Comparison of ENCODE assay signal across 8 cellular contexts in genomic region chr1:161727343-161727924, GRCh38. TPM values are rescaled to one million over a fixed set of nuclear protein-coding genes. Genes with fewer than 3 reads are reported as not detected.
DNase-seq lines count a peak whose midpoint lies in the region; ATAC-seq and TF ChIP-seq lines count a peak whose summit lies in the region.

No MANE protein-coding gene starts in this region.

- H3K79me2 ChIP-seq in osteoblast (ENCODE audit: insufficient read depth, low read length) = peaks cover 3% of the 10 kb centered on the region

- peak overlapping the region; percentile 88 for H3K4me2 ChIP-seq in osteoblast (ENCODE audit: insufficient read depth, low read length)

- H3K36me3 Mint-ChIP-seq in IgD-negative memory B cell = peaks cover 2% of the 10 kb centered on the region
- no peaks in the 10 kb centered on the region for H3K36me3 Mint-ChIP-seq in activated CD4-positive, alpha-beta memory T cell treated with anti-CD3 and anti-CD28 coated beads for 36 hours

- H3K9me3 Mint-ChIP-seq in IgD-negative memory B cell = no peaks in the 10 kb centered on the region
- H3K9me3 Mint-ChIP-seq in activated CD4-positive, alpha-beta memory T cell treated with anti-CD3 and anti-CD28 coated beads for 36 hours = no peaks in the 10 kb centered on the region

- peak overlapping the region; percentile 92 to 98 (median 95) for H3K4me3 Mint-ChIP-seq in IgD-negative memory B cell
- H3K4me3 Mint-ChIP-seq in activated CD4-positive, alpha-beta memory T cell treated with anti-CD3 and anti-CD28 coated beads for 36 hours = peak overlapping the region; percentile 74

- no peaks in the 10 kb centered on the region for H4K20me1 ChIP-seq in osteoblast (ENCODE audit: insufficient read depth, low read length)

- ATAC-seq in GM19372 (IDR thresholded peaks at IDR 0.05; ENCODE audit: low read depth, unreplicated experiment) = peak; percentile 15

- H3K9me3 ChIP-seq in osteoblast (ENCODE audit: low read depth, low read length) = no peaks in the 10 kb centered on the region

- no peak for TF ChIP-seq CTCF in AG09309 (IDR thresholded peaks at IDR 0.05; ENCODE audit: control insufficient read depth, insufficient read depth, low read depth, low read length, missing control alignments)
- TF ChIP-seq CTCF in osteoblast (IDR thresholded peaks at IDR 0.05; ENCODE audit: extremely low read depth, low read depth, low read length) = no peak

- peaks cover 23% of the 10 kb centered on the region for H3K4me1 ChIP-seq in osteoblast (ENCODE audit: insufficient read depth, low read length)

- H3K27ac ChIP-seq in osteoblast (ENCODE audit: low read depth, low read length) = peak overlapping the region; percentile 88

- H3K27ac Mint-ChIP-seq in IgD-negative memory B cell = peak overlapping the region; percentile 88 to 93 (median 89)
- H3K27ac Mint-ChIP-seq in activated CD4-positive, alpha-beta memory T cell treated with anti-CD3 and anti-CD28 coated beads for 36 hours = peak overlapping the region; percentile 49

- H3K27me3 Mint-ChIP-seq in IgD-negative memory B cell = no peaks in the 10 kb centered on the region
- H3K27me3 Mint-ChIP-seq in activated CD4-positive, alpha-beta memory T cell treated with anti-CD3 and anti-CD28 coated beads for 36 hours = peaks cover 31% of the 10 kb centered on the region

- peaks cover 22 to 33% (median 32%) of the 10 kb centered on the region in 3 donors for H3K4me1 Mint-ChIP-seq in IgD-negative memory B cell
- peaks cover 41% of the 10 kb centered on the region for H3K4me1 Mint-ChIP-seq in activated CD4-positive, alpha-beta memory T cell treated with anti-CD3 and anti-CD28 coated beads for 36 hours (ENCODE audit: low read depth)

- no peaks in the 10 kb centered on the region for H3K36me3 ChIP-seq in osteoblast (ENCODE audit: insufficient read depth, low read length)

- POLR2A ChIA-PET in activated CD4-positive, alpha-beta memory T cell treated with anti-CD3 and anti-CD28 coated beads for 36 hours (lab: Charles Lee) = no interaction called here

- CTCF ChIA-PET in activated CD4-positive, alpha-beta memory T cell treated with anti-CD3 and anti-CD28 coated beads for 36 hours (lab: Charles Lee) = interaction anchor here (1.0 to 3.1 kb wide), 4 partner anchors 9 to 239 kb away, joined by 3 to 13 read pairs (median 6); no protein-coding TSS in a partner anchor

- H3K4me3 ChIP-seq in AG09309 (ENCODE audit: control insufficient read depth, low read depth, low read length) = peak overlapping the region; percentile 85
- peak overlapping the region; percentile 86 for H3K4me3 ChIP-seq in osteoblast (ENCODE audit: insufficient read depth, low read length)

- intact Hi-C loops in activated CD4-positive, alpha-beta memory T cell treated with anti-CD3 and anti-CD28 coated beads for 36 hours (cut with micrococcal nuclease) = loop anchor here (2.0 kb wide), 2 partner anchors 17 to 21 kb away; partner anchors contain the start of gene FCRLA

- DNase-seq in AG09309 (ENCODE audit: low read depth) (peak; percentile 74), fibroblast of gingiva (ENCODE audit: low read depth) (peak; percentile 28), osteoblast (ENCODE audit: insufficient read length, low spot score, missing footprints) (peak; percentile 73), OCI-M2 (lab: John Stamatoyannopoulos, UW; ENCODE audit: unreplicated experiment) (no peak), hippocampal formation (lab: John Stamatoyannopoulos, UW) (no peak)
- peak; percentile 62 for DNase-seq in activated CD4-positive, alpha-beta memory T cell treated with anti-CD3 and anti-CD28 coated beads for 36 hours

- no peaks in the 10 kb centered on the region for H3K27me3 ChIP-seq in osteoblast (ENCODE audit: insufficient read depth, low read length)

- peak overlapping the region; percentile 84 for H2AFZ ChIP-seq in osteoblast (ENCODE audit: low read length)

RNA-seq across cellular contexts. Expression of gene FCRLB, which starts 6.1 kb away (rescaled TPM):
- polyA plus RNA-seq in IgD-negative memory B cell = 11.1 TPM
- not detected for total RNA-seq in activated CD4-positive, alpha-beta memory T cell treated with anti-CD3 and anti-CD28 coated beads for 36 hours
- total RNA-seq in osteoblast = 1.8 TPM in 2 replicates

RNA-seq across cellular contexts. Expression of gene FCRLA, which starts 20.4 kb away (rescaled TPM):
- polyA plus RNA-seq in IgD-negative memory B cell = 445 TPM
- not detected for total RNA-seq in activated CD4-positive, alpha-beta memory T cell treated with anti-CD3 and anti-CD28 coated beads for 36 hours
- 0.88 and 1.4 TPM in 2 replicates for total RNA-seq in osteoblast

RNA-seq across cellular contexts. Expression of gene DUSP12, which starts 22.2 kb away (rescaled TPM):
- polyA plus RNA-seq in IgD-negative memory B cell = 47.3 TPM
- total RNA-seq in activated CD4-positive, alpha-beta memory T cell treated with anti-CD3 and anti-CD28 coated beads for 36 hours = 10 to 100 TPM; 25.9 to 28.5 TPM
- 20.6 and 32.1 TPM in 2 replicates for total RNA-seq in osteoblast

RNA-seq across cellular contexts. Expression of gene ATF6, which starts 38.7 kb away (rescaled TPM):
- polyA plus RNA-seq in IgD-negative memory B cell = 14.3 TPM
- 10 to 100 TPM; 20.8 to 23.0 TPM for total RNA-seq in activated CD4-positive, alpha-beta memory T cell treated with anti-CD3 and anti-CD28 coated beads for 36 hours
- total RNA-seq in osteoblast = 28.6 and 30.1 TPM in 2 replicates

Comparison
In these comparisons a context has a peak if more than half of its experiments do, and no peak if none do; other contexts are left out.
1. DNase-seq: peak in AG09309 (single experiment), activated CD4-positive, alpha-beta memory T cell treated with anti-CD3 and anti-CD28 coated beads for 36 hours (single experiment), fibroblast of gingiva (single experiment) and osteoblast (single experiment); none in OCI-M2 (single experiment) and hippocampal formation (0 of 2).